In genomic region chr10:93268021-93268420, GRCh38 we compare ENCODE assay signal across 19 cellular contexts.
A peak's percentile ranks its signal among the peaks of the same experiment; 100 is the strongest.
DNase-seq lines count a peak whose midpoint lies in the region; FAIRE-seq and TF ChIP-seq lines count a peak whose summit lies in the region.
"Had no signal": no experiment of that assay in that cellular context is flagged by ENCODE, and none has a peak within 500 bp of the region (broad histone marks: within the 10 kb centered on the region; RNA-seq: fewer than 3 reads in every experiment).

No MANE protein-coding gene starts in this region.

- H3K4me2 ChIP-seq in mammary epithelial cell (ENCODE audit: insufficient read depth, low read depth, low read length) (no peak overlapping the region), H1 (ENCODE audit: insufficient read depth in 1 of 2, low read depth in 2 of 2, low read length in 2 of 2) (no peak overlapping the region)
- H3K4me2 ChIP-seq: GM23338 had no signal

- H3K36me3 ChIP-seq in mammary epithelial cell (ENCODE audit: insufficient read depth, low read length) (no peaks in the 10 kb centered on the region), breast epithelium (no peaks in the 10 kb centered on the region), HUES6 (ENCODE audit: control insufficient read depth, insufficient read depth, low read length) (no peaks in the 10 kb centered on the region), H1 (ENCODE audit: control insufficient read depth in 2 of 4, insufficient read depth in 4 of 4, low read length in 3 of 4) (peaks cover 0 to 7% (median 3%) of the 10 kb centered on the region in 4 experiments; a peak in 2 of 8 replicates), H7 (replicated peaks; ENCODE audit: control insufficient read depth, insufficient read depth, low read length) (no peaks in the 10 kb centered on the region)

- CTCF ChIA-PET in mammary epithelial cell (lab: Charles Lee; ENCODE audit: low non-redundant PET) (no interaction called here), H1 (lab: Charles Lee; ENCODE audit: partially characterized antibody) (no interaction called here)

- TF ChIP-seq CTCF in mammary epithelial cell (conservative IDR thresholded peaks at IDR 0.05 in 1 of 2, IDR thresholded peaks at IDR 0.05 in 1 of 2; ENCODE audit: extremely low read depth in 1 of 2, insufficient read depth in 1 of 2, low read depth in 1 of 2, low read length in 2 of 2): no peak
- TF ChIP-seq CTCF in breast epithelium (IDR thresholded peaks at IDR 0.05): no peak
- TF ChIP-seq CTCF in H1 (IDR thresholded peaks at IDR 0.05; ENCODE audit: control extremely low read depth in 1 of 3, insufficient read depth in 1 of 3, low read depth in 1 of 3, low read length in 3 of 3): no peak

- no peak overlapping the region for H3K56ac ChIP-seq in H1 (replicated peaks; ENCODE audit: insufficient read length, low read depth, low read length)

- H3K4me3 ChIP-seq in mammary epithelial cell (replicated peaks in 1 of 3; ENCODE audit: insufficient read depth in 1 of 3, low read depth in 2 of 3, low read length in 3 of 3) (no peak overlapping the region), breast epithelium (no peak overlapping the region), HUES6 (ENCODE audit: low read depth, low read length) (no peak overlapping the region), H1 (ENCODE audit: extremely low read depth in 1 of 4, insufficient read depth in 2 of 4, low read depth in 3 of 4, low read length in 4 of 4) (no peak overlapping the region), H7 (ENCODE audit: insufficient read depth, low read depth, low read length) (no peak overlapping the region)
- H3K4me3 ChIP-seq: GM23338 had no signal

- BruUV-seq in mammary epithelial cell (replicated peaks; lab: Mats Ljungman, UMichigan): no TSS peak

- no peak overlapping the region for H3K23ac ChIP-seq in H1 (ENCODE audit: insufficient read length)

- H2BK12ac ChIP-seq in H1 (ENCODE audit: low read depth, low read length): peak overlapping the region; percentile 64; the same call in 1 of the 2 replicates

- H3K9ac ChIP-seq in mammary epithelial cell (ENCODE audit: insufficient read depth, low read length) (no peak overlapping the region), HUES6 (ENCODE audit: low read length) (peak overlapping the region; percentile 1), H1 (replicated peaks in 1 of 4; ENCODE audit: extremely low read depth in 1 of 4, low read depth in 3 of 4, low read length in 3 of 4) (no peak overlapping the region)

- peak overlapping the region; percentile 11; the same call in 1 of the 2 replicates for H2BK20ac ChIP-seq in H1 (ENCODE audit: low read length)

- POLR2A ChIA-PET in H1 (lab: Charles Lee; ENCODE audit: partially characterized antibody): interaction anchor here (1.0 to 1.9 kb wide), 3 partner anchors 12 to 30 kb away, joined by 3 to 7 read pairs (median 3); no protein-coding TSS in a partner anchor

- TF ChIP-seq RAD21 in H1 (IDR thresholded peaks at IDR 0.05 in 1 of 2, conservative IDR thresholded peaks at IDR 0.05 in 1 of 2; ENCODE audit: low read depth in 2 of 2, low read length in 2 of 2): no peak

- 0 out of 2 replicates have a peak overlapping the region, but pooled peaks have one; percentile 62 for H2BK15ac ChIP-seq in H1 (ENCODE audit: low read length)

- no peak overlapping the region for H4K8ac ChIP-seq in H1 (ENCODE audit: extremely low read depth, insufficient read depth, low read length)

- intact Hi-C loops in mammary epithelial cell (cut with micrococcal nuclease): no loop called here
- intact Hi-C loops in breast epithelium (cut with DNase I; ENCODE audit: low total_unique reads): no loop called here

- no peak overlapping the region for H3K4ac ChIP-seq in H1 (replicated peaks; ENCODE audit: insufficient read length, low read depth, low read length)

- TF ChIP-seq EP300 in H1 (IDR thresholded peaks at IDR 0.05; ENCODE audit: borderline replicate concordance in 1 of 2, low read depth in 2 of 2, low read length in 2 of 2): no peak

- H3K4me1 ChIP-seq in mammary epithelial cell (ENCODE audit: insufficient read depth, low read length) (no peaks in the 10 kb centered on the region), breast epithelium (no peaks in the 10 kb centered on the region), HUES6 (ENCODE audit: control insufficient read depth, insufficient read depth, low read length) (peaks cover 11% of the 10 kb centered on the region), H1 (replicated peaks in 1 of 4; ENCODE audit: control insufficient read depth in 3 of 4, insufficient read depth in 4 of 4, low read length in 3 of 4) (peaks cover 0 to 9% (median 4%) of the 10 kb centered on the region in 4 experiments; a peak in 4 of 7 replicates)

- WGBS in mammary epithelial cell (ENCODE audit: low coverage, missing lambda C conversion rate): 85% methylated on average over 3 of the region's 3 CpGs
- 60% methylated on average over 3 of the region's 3 CpGs; no CpG with 5 or more reads in 1 of the 2 experiments for WGBS in H1 (ENCODE audit: extremely low coverage in 1 of 2, insufficient coverage in 1 of 2, insufficient read length in 1 of 2, insufficient replicate concordance in 2 of 2, low coverage in 1 of 2, low lambda C conversion rate in 2 of 2, missing lambda C conversion rate in 1 of 2), 2 experiments

- dilution Hi-C loops in mammary epithelial cell (cut with HindIII; ENCODE audit: low sequenced_read_pairs): loop anchor here (10.0 kb wide), 1 partner anchor 73 kb away; no protein-coding TSS in a partner anchor

- H2AK5ac ChIP-seq in H1 (ENCODE audit: low read depth, low read length): no peak overlapping the region

- no peak overlapping the region for H3K14ac ChIP-seq in H1 (ENCODE audit: insufficient read length)

- no peak for TF ChIP-seq POLR2A in breast epithelium (IDR thresholded peaks at IDR 0.05)
- TF ChIP-seq POLR2A in H1 (IDR thresholded peaks at IDR 0.05; ENCODE audit: control extremely low read depth in 1 of 2, low read depth in 2 of 2, low read length in 2 of 2): no peak

- DNase-seq in mammary epithelial cell (no peak), breast epithelium (ENCODE audit: low spot score in 2 of 2) (no peak), H1 (ENCODE audit: low read depth in 1 of 2, low spot score in 2 of 2) (no peak), H7 (no peak), GDM1 (lab: John Stamatoyannopoulos, UW) (no peak), occipital lobe (lab: John Stamatoyannopoulos, UW) (no peak)
- no peak for DNase-seq in effector CD8-positive, alpha-beta T cell (lab: John Stamatoyannopoulos, UW)
- DNase-seq: 8988T; C1 segment of cervical spinal cord; MV-4-11; NCI-H1417; NCI-H187 treated with DMSO at 0.1 percent for 48 hours; NCI-H345; NCI-H526 treated with DMSO at 0.1 percent for 48 hours; NK-92 treated with Interleukin-12 subunit alpha and Interleukin-12 subunit beta, amount 100 ng/mL, for 24 hours; OCI-M1; SHP77 treated with DMSO at 0.1 percent for 48 hours had no signal

- H3K18ac ChIP-seq in H1 (ENCODE audit: extremely low read depth, low read length): peak overlapping the region; percentile 39

- in situ Hi-C loops in mammary epithelial cell (cut with MboI; ENCODE audit: low sequenced_read_pairs in 2 of 2): loop anchor here in 1 of 2 donors (25.0 kb wide), 1 partner anchor 531 kb away; no protein-coding TSS in a partner anchor

- H3K79me1 ChIP-seq in H1 (ENCODE audit: low read depth, low read length): no peaks in the 10 kb centered on the region

- H4K20me1 ChIP-seq in mammary epithelial cell (ENCODE audit: insufficient read depth, low read length): no peaks in the 10 kb centered on the region
- H4K20me1 ChIP-seq in H1 (replicated peaks in 1 of 2; ENCODE audit: control insufficient read depth in 1 of 2, insufficient read depth in 2 of 2, low read length in 2 of 2): no peaks in the 10 kb centered on the region

- peak overlapping the region; percentile 38 for H4K91ac ChIP-seq in H1 (replicated peaks; ENCODE audit: insufficient read length, low read length)

- H3K27me3 ChIP-seq in mammary epithelial cell (ENCODE audit: insufficient read depth, low read length): no peaks in the 10 kb centered on the region
- H3K27me3 ChIP-seq in breast epithelium: no peaks in the 10 kb centered on the region
- no peaks in the 10 kb centered on the region for H3K27me3 ChIP-seq in HUES6 (ENCODE audit: control insufficient read depth, insufficient read depth, low read length)
- no peaks in the 10 kb centered on the region for H3K27me3 ChIP-seq in H1 (replicated peaks in 1 of 4; ENCODE audit: control insufficient read depth in 3 of 4, extremely low read depth in 1 of 4, insufficient read depth in 3 of 4, low read length in 3 of 4)
- H3K27me3 ChIP-seq in H7 (ENCODE audit: control insufficient read depth, insufficient read depth, low read length): no peaks in the 10 kb centered on the region

- H3K23me2 ChIP-seq in H1 (ENCODE audit: low read depth, low read length): no peaks in the 10 kb centered on the region; the same call in 1 of the 2 replicates

- no peak for FAIRE-seq in H1 (lab: Jason Lieb, UNC)

- no peak overlapping the region for H2BK5ac ChIP-seq in H1 (ENCODE audit: low read depth, low read length)

- H3K9me3 ChIP-seq in mammary epithelial cell (replicated peaks; ENCODE audit: insufficient read depth, low read length) (no peaks in the 10 kb centered on the region), breast epithelium (peaks cover 0 to 10% of the 10 kb centered on the region in 2 donors), HUES6 (ENCODE audit: control insufficient read depth, insufficient read depth, low read depth, low read length) (peaks cover 31% of the 10 kb centered on the region), H1 (ENCODE audit: insufficient read depth in 2 of 2, low read depth in 1 of 2, low read length in 1 of 2) (peaks cover 16 to 19% of the 10 kb centered on the region in 2 experiments)

- peak overlapping the region; percentile 73 for H2BK120ac ChIP-seq in H1 (replicated peaks; ENCODE audit: low read depth, low read length)

- H4K5ac ChIP-seq in H1 (ENCODE audit: insufficient read length, low read depth, low read length): no peak overlapping the region

- H2AFZ ChIP-seq in mammary epithelial cell (ENCODE audit: low read depth, low read length) (peak overlapping the region; percentile 16), H1 (ENCODE audit: low read length) (no peak overlapping the region)
- H2AFZ ChIP-seq: GM23338 had no signal

- H3K79me2 ChIP-seq in mammary epithelial cell (ENCODE audit: insufficient read depth, low read length) (no peaks in the 10 kb centered on the region), H1 (ENCODE audit: control insufficient read depth in 1 of 2, insufficient read depth in 2 of 2, low read length in 2 of 2) (no peaks in the 10 kb centered on the region)

- H3K27ac ChIP-seq in mammary epithelial cell (ENCODE audit: insufficient read depth, low read depth, low read length) (no peak overlapping the region), breast epithelium (no peak overlapping the region), HUES6 (ENCODE audit: low read depth, low read length) (no peak overlapping the region; the same call in 1 of the 2 replicates), H1 (ENCODE audit: low read depth, low read length) (no peak overlapping the region)

TF ChIP-seq in H1, 55 proteins besides CTCF, POLR2A, EP300 and RAD21 (continues in another document):
- no peak for TF ChIP-seq KDM5A (IDR thresholded peaks at IDR 0.05; ENCODE audit: low read length)
- no peak for TF ChIP-seq SUZ12 (IDR thresholded peaks at IDR 0.05; ENCODE audit: low read length)
- TF ChIP-seq RBBP5 (IDR thresholded peaks at IDR 0.05; ENCODE audit: borderline replicate concordance, low read depth, low read length): no peak
- TF ChIP-seq NRF1 (IDR thresholded peaks at IDR 0.05; ENCODE audit: low read depth, low read length): no peak
